In the genomic region with DNA sequence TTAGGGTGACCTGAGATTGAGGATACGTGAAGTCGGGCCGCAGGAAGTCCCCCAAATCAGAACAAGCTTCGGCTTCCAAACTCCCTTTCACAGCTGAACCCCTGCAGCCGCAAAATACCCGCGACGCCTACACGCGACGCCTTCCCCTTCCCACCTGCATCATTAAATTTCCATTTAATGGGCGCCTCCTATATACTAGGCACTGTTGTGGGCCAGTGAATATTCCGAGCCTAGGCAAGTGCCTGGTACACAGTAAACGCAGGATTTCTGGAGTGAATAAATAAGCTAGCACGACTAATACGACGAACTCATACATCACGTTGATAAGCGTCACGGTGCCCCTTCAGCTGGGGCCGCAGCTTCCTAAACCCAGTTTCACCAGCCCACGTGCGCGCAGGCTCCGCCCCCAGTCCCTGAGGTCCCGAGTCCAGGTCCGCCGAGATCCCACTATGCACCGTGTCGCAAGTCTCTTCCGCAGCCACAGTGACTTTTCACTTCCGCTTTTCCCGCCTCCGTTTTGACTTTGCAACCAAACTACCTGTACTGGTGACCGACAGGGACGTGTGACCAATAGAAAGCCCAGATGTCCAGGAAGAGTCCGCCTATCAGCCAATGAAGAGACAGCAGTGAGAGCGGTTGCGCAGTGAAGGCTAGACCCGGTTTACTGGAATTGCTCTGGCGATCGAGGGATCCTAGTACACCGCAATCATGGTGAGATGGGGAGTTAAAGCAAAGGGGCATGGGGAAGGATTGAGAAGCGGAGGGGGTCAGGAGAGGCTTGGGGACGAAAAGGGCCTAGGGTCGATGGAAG, we compare ENCODE assay signal across 1 cellular context.
TF ChIP-seq lines count a peak whose summit lies in the region.

Gene PSMB3, plus strand, starts transcription at position 623 of the 811 bp plus-strand sequence. Its CDS starts 86 bp downstream, at position 709.

TF ChIP-seq in HepG2, 621 proteins besides CTCF, POLR2A, EP300 and RAD21 (continued from another document and continues in another):
- TF ChIP-seq ZNF609 (CRISPR knock-in tag; IDR thresholded peaks at IDR 0.05; ENCODE audit: borderline replicate concordance) (no peak), STAG1 (CRISPR knock-in tag; IDR thresholded peaks at IDR 0.05) (no peak), ZNF841 (CRISPR knock-in tag; IDR thresholded peaks at IDR 0.05; ENCODE audit: borderline replicate concordance) (no peak), ZNF329 (CRISPR knock-in tag; IDR thresholded peaks at IDR 0.05; ENCODE audit: low read depth) (no peak), GFI1 (CRISPR knock-in tag; IDR thresholded peaks at IDR 0.05; ENCODE audit: borderline replicate concordance) (peak; percentile 12; the same call in 1 of the 2 replicates), NFAT5 (CRISPR knock-in tag; IDR thresholded peaks at IDR 0.05) (no peak; the same call in 1 of the 2 replicates), ZBTB21 (CRISPR knock-in tag; IDR thresholded peaks at IDR 0.05) (peak; percentile 48; the same call in 1 of the 2 replicates), TCF7L2 (IDR thresholded peaks at IDR 0.05; ENCODE audit: low read depth, low read length) (no peak), ZNF670 (CRISPR knock-in tag; IDR thresholded peaks at IDR 0.05; ENCODE audit: borderline replicate concordance) (no peak), MTA1 (CRISPR knock-in tag; IDR thresholded peaks at IDR 0.05; ENCODE audit: borderline replicate concordance) (peak; percentile 31; the same call in 1 of the 2 replicates), ZNF558 (CRISPR knock-in tag; IDR thresholded peaks at IDR 0.05; ENCODE audit: borderline replicate concordance) (peak; percentile 33; the same call in 1 of the 2 replicates), HES4 (CRISPR knock-in tag; IDR thresholded peaks at IDR 0.05; ENCODE audit: borderline replicate concordance) (no peak), ZNF768 (CRISPR knock-in tag; IDR thresholded peaks at IDR 0.05) (peak; percentile 1; the same call in 1 of the 2 replicates), KDM5A (IDR thresholded peaks at IDR 0.05; ENCODE audit: borderline replicate concordance, low read length) (peak; percentile 87; the same call in 1 of the 2 replicates), ZNF496 (CRISPR knock-in tag; IDR thresholded peaks at IDR 0.05; ENCODE audit: insufficient replicate concordance) (no peak), ISL2 (CRISPR knock-in tag; IDR thresholded peaks at IDR 0.05) (no peak), ZNF547 (CRISPR knock-in tag; IDR thresholded peaks at IDR 0.05) (0 out of 2 replicates have a peak, but pooled peaks have one; percentile 72), ZKSCAN5 (CRISPR knock-in tag; IDR thresholded peaks at IDR 0.05) (no peak), AGO2 (optimal IDR thresholded peaks at IDR 0.05; ENCODE audit: low read depth, low read length) (no peak), NRL (CRISPR knock-in tag; IDR thresholded peaks at IDR 0.05; ENCODE audit: borderline replicate concordance) (no peak), MEF2D (CRISPR knock-in tag; IDR thresholded peaks at IDR 0.05) (peak; percentile 69; the same call in 1 of the 2 replicates), TARDBP (CRISPR knock-in tag; IDR thresholded peaks at IDR 0.05) (peak; percentile 92), BHLHE40 (IDR thresholded peaks at IDR 0.05; ENCODE audit: low read length) (peak; percentile 85), AKAP8 (CRISPR knock-in tag; IDR thresholded peaks at IDR 0.05) (0 out of 2 replicates have a peak, but pooled peaks have one; percentile 84), ZSCAN31 (CRISPR knock-in tag; IDR thresholded peaks at IDR 0.05; ENCODE audit: low read depth) (peak; percentile 74; the same call in 1 of the 2 replicates), GZF1 (CRISPR knock-in tag; IDR thresholded peaks at IDR 0.05) (peak; percentile 32; the same call in 1 of the 2 replicates), EED (CRISPR knock-in tag; IDR thresholded peaks at IDR 0.05) (peak; percentile 80; the same call in 1 of the 2 replicates), HNRNPUL1 (IDR thresholded peaks at IDR 0.05; ENCODE audit: low read depth, low read length) (no peak), ZNF564 (CRISPR knock-in tag; IDR thresholded peaks at IDR 0.05) (peak; percentile 85; the same call in 1 of the 2 replicates), ZNF335 (CRISPR knock-in tag; IDR thresholded peaks at IDR 0.05) (peak; percentile 71), HNF4A (CRISPR knock-in tag; IDR thresholded peaks at IDR 0.05) (peak; percentile 72), TRAFD1 (CRISPR knock-in tag; IDR thresholded peaks at IDR 0.05; ENCODE audit: borderline replicate concordance) (no peak; the same call in 1 of the 2 replicates), CCDC6 (CRISPR knock-in tag; IDR thresholded peaks at IDR 0.05) (peak; percentile 75; the same call in 1 of the 2 replicates), ZNF367 (CRISPR knock-in tag; IDR thresholded peaks at IDR 0.05; ENCODE audit: borderline replicate concordance) (peak; percentile 63; the same call in 1 of the 2 replicates), ZNF468 (CRISPR knock-in tag; IDR thresholded peaks at IDR 0.05) (peak; percentile 91; the same call in 1 of the 2 replicates), GTF3A (CRISPR knock-in tag; conservative IDR thresholded peaks at IDR 0.05) (no peak), SRSF1 (optimal IDR thresholded peaks at IDR 0.05; ENCODE audit: low read depth, low read length) (peak; percentile 43), MAFG (CRISPR knock-in tag; IDR thresholded peaks at IDR 0.05) (no peak), TBP (CRISPR knock-in tag; IDR thresholded peaks at IDR 0.05) (no peak), MTA3 (CRISPR knock-in tag; IDR thresholded peaks at IDR 0.05) (no peak)
- TF ChIP-seq, protein P1, sequence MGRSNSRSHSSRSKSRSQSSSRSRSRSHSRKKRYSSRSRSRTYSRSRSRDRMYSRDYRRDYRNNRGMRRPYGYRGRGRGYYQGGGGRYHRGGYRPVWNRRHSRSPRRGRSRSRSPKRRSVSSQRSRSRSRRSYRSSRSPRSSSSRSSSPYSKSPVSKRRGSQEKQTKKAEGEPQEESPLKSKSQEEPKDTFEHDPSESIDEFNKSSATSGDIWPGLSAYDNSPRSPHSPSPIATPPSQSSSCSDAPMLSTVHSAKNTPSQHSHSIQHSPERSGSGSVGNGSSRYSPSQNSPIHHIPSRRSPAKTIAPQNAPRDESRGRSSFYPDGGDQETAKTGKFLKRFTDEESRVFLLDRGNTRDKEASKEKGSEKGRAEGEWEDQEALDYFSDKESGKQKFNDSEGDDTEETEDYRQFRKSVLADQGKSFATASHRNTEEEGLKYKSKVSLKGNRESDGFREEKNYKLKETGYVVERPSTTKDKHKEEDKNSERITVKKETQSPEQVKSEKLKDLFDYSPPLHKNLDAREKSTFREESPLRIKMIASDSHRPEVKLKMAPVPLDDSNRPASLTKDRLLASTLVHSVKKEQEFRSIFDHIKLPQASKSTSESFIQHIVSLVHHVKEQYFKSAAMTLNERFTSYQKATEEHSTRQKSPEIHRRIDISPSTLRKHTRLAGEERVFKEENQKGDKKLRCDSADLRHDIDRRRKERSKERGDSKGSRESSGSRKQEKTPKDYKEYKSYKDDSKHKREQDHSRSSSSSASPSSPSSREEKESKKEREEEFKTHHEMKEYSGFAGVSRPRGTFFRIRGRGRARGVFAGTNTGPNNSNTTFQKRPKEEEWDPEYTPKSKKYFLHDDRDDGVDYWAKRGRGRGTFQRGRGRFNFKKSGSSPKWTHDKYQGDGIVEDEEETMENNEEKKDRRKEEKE (IDR thresholded peaks at IDR 0.05): no peak
- TF ChIP-seq, protein P2, sequence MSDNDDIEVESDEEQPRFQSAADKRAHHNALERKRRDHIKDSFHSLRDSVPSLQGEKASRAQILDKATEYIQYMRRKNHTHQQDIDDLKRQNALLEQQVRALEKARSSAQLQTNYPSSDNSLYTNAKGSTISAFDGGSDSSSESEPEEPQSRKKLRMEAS (IDR thresholded peaks at IDR 0.05): peak; percentile 100
- TF ChIP-seq, protein P3, sequence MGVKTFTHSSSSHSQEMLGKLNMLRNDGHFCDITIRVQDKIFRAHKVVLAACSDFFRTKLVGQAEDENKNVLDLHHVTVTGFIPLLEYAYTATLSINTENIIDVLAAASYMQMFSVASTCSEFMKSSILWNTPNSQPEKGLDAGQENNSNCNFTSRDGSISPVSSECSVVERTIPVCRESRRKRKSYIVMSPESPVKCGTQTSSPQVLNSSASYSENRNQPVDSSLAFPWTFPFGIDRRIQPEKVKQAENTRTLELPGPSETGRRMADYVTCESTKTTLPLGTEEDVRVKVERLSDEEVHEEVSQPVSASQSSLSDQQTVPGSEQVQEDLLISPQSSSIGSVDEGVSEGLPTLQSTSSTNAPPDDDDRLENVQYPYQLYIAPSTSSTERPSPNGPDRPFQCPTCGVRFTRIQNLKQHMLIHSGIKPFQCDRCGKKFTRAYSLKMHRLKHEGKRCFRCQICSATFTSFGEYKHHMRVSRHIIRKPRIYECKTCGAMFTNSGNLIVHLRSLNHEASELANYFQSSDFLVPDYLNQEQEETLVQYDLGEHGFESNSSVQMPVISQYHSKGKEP (CRISPR knock-in tag; IDR thresholded peaks at IDR 0.05): 0 out of 2 replicates have a peak, but pooled peaks have one; percentile 5
